In the genomic region with DNA sequence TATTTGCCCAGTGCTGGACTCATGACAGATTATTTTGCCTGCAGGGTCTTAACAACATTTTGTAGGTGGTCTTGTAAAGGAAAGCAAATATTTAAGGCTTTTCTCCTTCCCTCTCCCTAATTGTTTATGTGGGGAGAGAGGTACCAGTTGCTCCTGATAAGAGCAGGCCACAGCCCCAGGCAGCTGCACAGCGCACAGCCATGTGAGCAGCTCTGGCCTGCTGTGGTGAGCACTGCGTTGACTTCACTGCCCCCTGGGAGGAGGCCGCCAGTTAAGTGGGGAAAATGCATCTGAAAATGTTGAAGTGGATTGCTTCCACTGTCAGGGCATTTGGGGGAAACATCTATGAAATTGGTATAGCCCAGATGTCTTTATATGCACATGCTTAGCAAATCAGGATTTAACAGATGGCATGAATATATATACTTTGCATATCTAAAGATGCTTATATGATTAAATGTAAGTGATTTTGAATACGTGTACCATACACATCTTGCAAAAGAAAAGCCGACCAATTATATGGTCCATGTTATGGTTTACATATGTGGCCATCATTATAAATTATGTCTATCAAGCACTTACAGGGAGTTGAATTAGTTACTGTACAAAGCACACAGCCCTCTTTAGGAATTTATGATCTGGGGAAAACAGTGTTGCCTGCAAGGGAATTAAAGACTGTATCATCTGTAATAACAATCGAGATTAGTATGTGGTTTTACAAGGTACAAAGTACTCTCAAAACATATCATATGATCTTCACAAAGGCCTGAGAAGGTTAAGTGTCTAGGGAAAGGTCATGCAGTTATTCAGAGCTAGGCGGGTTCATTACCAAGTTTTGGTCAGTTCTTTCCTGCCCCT, we compare ENCODE assay signal across 13 cellular contexts.
DNase-seq lines count a peak whose midpoint lies in the region; ATAC-seq and TF ChIP-seq lines count a peak whose summit lies in the region.
"Had no signal": no experiment of that assay in that cellular context is flagged by ENCODE, and none has a peak within 500 bp of the region (broad histone marks: within the 10 kb centered on the region; RNA-seq: fewer than 3 reads in every experiment).

No MANE protein-coding gene starts in this region.

- no peak overlapping the region for H3K4ac ChIP-seq in mesenchymal stem cell (ENCODE audit: low read depth in 1 of 2, low read length in 2 of 2)

- no peak overlapping the region for H2BK12ac ChIP-seq in mesenchymal stem cell (ENCODE audit: low read length in 2 of 2)

- H3K4me1 ChIP-seq in SJSA1 (replicated peaks) (peaks cover 62% of the 10 kb centered on the region), mesenchymal stem cell (ENCODE audit: control insufficient read depth, insufficient read depth, low read depth, low read length) (peaks cover 33% of the 10 kb centered on the region), mammary epithelial cell (ENCODE audit: insufficient read depth, low read length) (no peaks in the 10 kb centered on the region)

- no peak overlapping the region for H2AK5ac ChIP-seq in mesenchymal stem cell (ENCODE audit: low read length, severe bottlenecking)

- H3K4me2 ChIP-seq in mesenchymal stem cell (ENCODE audit: low read length, poor library complexity, severe bottlenecking) (no peak overlapping the region), mammary epithelial cell (ENCODE audit: insufficient read depth, low read depth, low read length) (no peak overlapping the region)

- no peak overlapping the region for H2BK15ac ChIP-seq in mesenchymal stem cell (ENCODE audit: low read depth, poor library complexity, severe bottlenecking)

- in situ Hi-C loops in mammary epithelial cell (cut with MboI; ENCODE audit: low sequenced_read_pairs in 2 of 2) = no loop called here

- TF ChIP-seq CTCF in mammary epithelial cell (conservative IDR thresholded peaks at IDR 0.05 in 1 of 2, IDR thresholded peaks at IDR 0.05 in 1 of 2; ENCODE audit: extremely low read depth in 1 of 2, insufficient read depth in 1 of 2, low read depth in 1 of 2, low read length in 2 of 2) = no peak

- H2AFZ ChIP-seq in mesenchymal stem cell (ENCODE audit: low read depth, low read length) (no peak overlapping the region), mammary epithelial cell (ENCODE audit: low read depth, low read length) (no peak overlapping the region)

- no peak overlapping the region for H3K18ac ChIP-seq in mesenchymal stem cell (ENCODE audit: low read depth in 1 of 2, low read length in 2 of 2)

- H3K79me1 ChIP-seq in mesenchymal stem cell (replicated peaks; ENCODE audit: low read length, poor library complexity, severe bottlenecking) = no peaks in the 10 kb centered on the region

- 15% methylated on average over 4 of the region's 7 CpGs for WGBS in mesenchymal stem cell
- WGBS in mammary epithelial cell (ENCODE audit: low coverage, missing lambda C conversion rate) = 89% methylated on average over 7 of the region's 7 CpGs

- no peak for ATAC-seq in GM18867 (IDR thresholded peaks at IDR 0.05; ENCODE audit: unreplicated experiment)
- ATAC-seq in HG02884 (IDR thresholded peaks at IDR 0.05; ENCODE audit: unreplicated experiment) = no peak
- ATAC-seq in HG03135 (IDR thresholded peaks at IDR 0.05; ENCODE audit: unreplicated experiment) = no peak
- ATAC-seq: stimulated activated naive CD8-positive, alpha-beta T cell treated with anti-CD3 and anti-CD28 coated beads, Interleukin-15, amount 100 ng/mL, for 72 hours had no signal

- no TSS peak for BruUV-seq in mammary epithelial cell (replicated peaks; lab: Mats Ljungman, UMichigan)

- H3K27me3 ChIP-seq in SJSA1 (replicated peaks) (no peaks in the 10 kb centered on the region), mesenchymal stem cell (ENCODE audit: control insufficient read depth in 1 of 2, insufficient read depth in 1 of 2, low read length in 2 of 2) (peaks cover 4 to 34% of the 10 kb centered on the region in 2 experiments), mammary epithelial cell (ENCODE audit: insufficient read depth, low read length) (no peaks in the 10 kb centered on the region)

- H2BK5ac ChIP-seq in mesenchymal stem cell (ENCODE audit: low read depth, low read length, poor library complexity, severe bottlenecking) = no peak overlapping the region

- H3K14ac ChIP-seq in mesenchymal stem cell (ENCODE audit: low read length in 2 of 2) = no peak overlapping the region

- H3K36me3 ChIP-seq in SJSA1 (no peaks in the 10 kb centered on the region), mesenchymal stem cell (ENCODE audit: control insufficient read depth in 1 of 2, insufficient read depth in 2 of 2, low read depth in 1 of 2, low read length in 2 of 2) (no peaks in the 10 kb centered on the region), mammary epithelial cell (ENCODE audit: insufficient read depth, low read length) (no peaks in the 10 kb centered on the region)

- peak; percentile 48 for DNase-seq in DMS 273 treated with DMSO at 0.1 percent for 48 hours (lab: John Stamatoyannopoulos, UW)
- peak; percentile 43 for DNase-seq in NCI-H1092 treated with DMSO at 0.1 percent for 48 hours (lab: John Stamatoyannopoulos, UW)
- DNase-seq in SJSA1 (ENCODE audit: low read depth in 1 of 2, low spot score in 2 of 2) = peak; percentile 80 to 86
- DNase-seq in mesenchymal stem cell = peak; percentile 77
- DNase-seq in mammary epithelial cell = no peak
- DNase-seq: activated CD4-positive, alpha-beta T cell treated with anti-CD3 and anti-CD28 coated beads, Interleukin-2, amount 50 U/mL, for 48 hours; DND-41; mesendoderm; stimulated activated CD4-positive, alpha-beta T cell treated with anti-CD3 and anti-CD28 coated beads, Interleukin-12 subunit alpha, Interleukin-12 subunit beta, amount 100 ng/mL, for 4 hours; stimulated activated naive CD8-positive, alpha-beta T cell treated with anti-CD3 and anti-CD28 coated beads, Interleukin-15, amount 100 ng/mL, for 72 hours had no signal

- no peaks in the 10 kb centered on the region for H3K9me3 ChIP-seq in SJSA1 (replicated peaks)
- H3K9me3 ChIP-seq in mesenchymal stem cell (ENCODE audit: control insufficient read depth, low read length) = no peaks in the 10 kb centered on the region
- no peaks in the 10 kb centered on the region for H3K9me3 ChIP-seq in mammary epithelial cell (replicated peaks; ENCODE audit: insufficient read depth, low read length)

- H3K4me3 ChIP-seq in SJSA1 (no peak overlapping the region), mesenchymal stem cell (ENCODE audit: insufficient read depth in 1 of 2, low read depth in 1 of 2, low read length in 2 of 2) (no peak overlapping the region), mammary epithelial cell (replicated peaks in 1 of 3; ENCODE audit: insufficient read depth in 1 of 3, low read depth in 2 of 3, low read length in 3 of 3) (no peak overlapping the region)

- no peak overlapping the region for H3K27ac ChIP-seq in SJSA1
- no peak overlapping the region for H3K27ac ChIP-seq in mesenchymal stem cell (ENCODE audit: low read length, poor library complexity, severe bottlenecking)
- H3K27ac ChIP-seq in mammary epithelial cell (ENCODE audit: insufficient read depth, low read depth, low read length) = no peak overlapping the region

- dilution Hi-C loops in mammary epithelial cell (cut with HindIII; ENCODE audit: low sequenced_read_pairs) = no loop called here

- H4K20me1 ChIP-seq in mammary epithelial cell (ENCODE audit: insufficient read depth, low read length) = no peaks in the 10 kb centered on the region

- CTCF ChIA-PET in mammary epithelial cell (lab: Charles Lee; ENCODE audit: low non-redundant PET) = no interaction called here

- H3K9ac ChIP-seq in mesenchymal stem cell (ENCODE audit: low read length) (no peak overlapping the region), mammary epithelial cell (ENCODE audit: insufficient read depth, low read length) (no peak overlapping the region)

- no peak overlapping the region for H3K23ac ChIP-seq in mesenchymal stem cell (ENCODE audit: low read length in 2 of 2)

- intact Hi-C loops in mammary epithelial cell (cut with micrococcal nuclease) = no loop called here

- no peak overlapping the region for H4K91ac ChIP-seq in mesenchymal stem cell (ENCODE audit: low read length)

- no peaks in the 10 kb centered on the region for H3K79me2 ChIP-seq in mammary epithelial cell (ENCODE audit: insufficient read depth, low read length)

- no peak overlapping the region for H4K8ac ChIP-seq in mesenchymal stem cell (ENCODE audit: low read length)

- H2BK120ac ChIP-seq in mesenchymal stem cell (ENCODE audit: low read depth, low read length) = no peak overlapping the region
